1 cellular context compared by ENCODE assay signal in the genomic region with DNA sequence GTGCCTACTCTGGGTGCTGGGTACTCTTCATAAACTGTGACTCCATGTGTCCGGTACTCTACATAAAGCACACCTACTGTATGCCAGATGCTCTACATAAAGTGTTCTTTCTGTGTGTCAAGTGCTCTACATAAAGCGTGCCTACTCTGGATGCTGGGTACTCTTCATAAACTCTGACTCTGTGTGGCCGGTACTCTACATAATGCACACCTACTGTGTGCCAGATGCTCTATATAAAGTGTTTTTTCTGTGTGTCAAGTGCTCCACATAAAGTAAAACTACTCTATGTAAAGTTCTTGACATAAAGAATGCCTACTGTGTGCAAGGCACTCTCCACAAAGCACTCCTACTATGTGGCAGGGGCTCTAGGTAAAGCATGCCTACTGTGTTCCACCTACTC.
A peak's percentile ranks its signal among the peaks of the same experiment; 100 is the strongest.
TF ChIP-seq lines count a peak whose summit lies in the region.

No MANE protein-coding gene starts in this region.

TF ChIP-seq in K562, 482 proteins besides CTCF, POLR2A, EP300 and RAD21:
- TF ChIP-seq JUN (IDR thresholded peaks at IDR 0.05; ENCODE audit: borderline replicate concordance, low read depth, low read length) (no peak), JUN (CRISPR knock-in tag; IDR thresholded peaks at IDR 0.05; ENCODE audit: borderline replicate concordance) (no peak), HES1 (IDR thresholded peaks at IDR 0.05; ENCODE audit: low read depth) (no peak), ZKSCAN1 (IDR thresholded peaks at IDR 0.05; ENCODE audit: low read depth, low read length) (peak; percentile 81; the same call in 1 of the 2 replicates)
